23 cellular contexts compared by ENCODE assay signal in the genomic region with DNA sequence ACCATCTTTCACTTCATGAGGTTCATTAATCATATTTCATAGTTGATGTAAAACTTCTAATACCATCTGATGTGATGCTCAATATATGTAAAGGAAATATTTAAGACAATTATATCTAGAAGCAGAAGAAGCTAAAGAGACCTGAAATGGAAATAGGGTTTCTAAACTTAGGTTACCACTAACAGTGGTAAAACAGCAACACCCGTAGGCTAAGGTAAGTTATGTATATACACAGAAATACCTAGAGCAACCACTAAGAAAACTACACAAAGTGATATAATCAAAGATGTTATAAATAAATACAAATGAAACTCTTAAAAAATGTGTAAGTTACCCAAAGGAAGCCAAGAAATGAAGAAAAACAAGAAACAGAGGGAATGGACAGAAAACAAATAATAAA.
DNase-seq lines count a peak whose midpoint lies in the region; ATAC-seq and TF ChIP-seq lines count a peak whose summit lies in the region.
"Had no signal": no experiment of that assay in that cellular context is flagged by ENCODE, and none has a peak within 500 bp of the region (broad histone marks: within the 10 kb centered on the region; RNA-seq: fewer than 3 reads in every experiment).

No MANE protein-coding gene starts in this region.

- peaks cover 4% of the 10 kb centered on the region for H3K4me1 Mint-ChIP-seq in activated naive CD4-positive, alpha-beta T cell treated with anti-CD3 and anti-CD28 coated beads, Interleukin-2, amount 50 U/mL, for 24 hours
- no peaks in the 10 kb centered on the region for H3K4me1 Mint-ChIP-seq in activated naive CD4-positive, alpha-beta T cell treated with anti-CD3 and anti-CD28 coated beads, Interleukin-2, amount 10 ng/mL, durations not matched to agents 7 days and 5 days
- H3K4me1 Mint-ChIP-seq in endodermal cell = peaks cover 32% of the 10 kb centered on the region

- no peaks in the 10 kb centered on the region for H3K9me3 Mint-ChIP-seq in activated naive CD4-positive, alpha-beta T cell treated with anti-CD3 and anti-CD28 coated beads, Interleukin-2, amount 50 U/mL, for 24 hours
- H3K9me3 Mint-ChIP-seq in activated naive CD4-positive, alpha-beta T cell treated with anti-CD3 and anti-CD28 coated beads, Interleukin-2, amount 10 ng/mL, durations not matched to agents 7 days and 5 days = no peaks in the 10 kb centered on the region
- H3K9me3 Mint-ChIP-seq in endodermal cell = peaks cover 2% of the 10 kb centered on the region

- WGBS in endodermal cell (ENCODE audit: insufficient coverage in 1 of 2, insufficient read length in 1 of 2), 2 experiments = no CpG with 5 or more reads among the region's 1 CpG

- H3K36me3 ChIP-seq in RWPE2 (ENCODE audit: low read depth) (no peaks in the 10 kb centered on the region), endodermal cell (ENCODE audit: control insufficient read depth, insufficient read depth, low read length) (no peaks in the 10 kb centered on the region)
- H3K36me3 ChIP-seq: BE2C, SJSA1 had no signal

- peaks cover 42% of the 10 kb centered on the region for H3K4me1 ChIP-seq in RWPE2 (ENCODE audit: insufficient read depth, poor library complexity, severe bottlenecking)
- peaks cover 6% of the 10 kb centered on the region for H3K4me1 ChIP-seq in endodermal cell (ENCODE audit: control insufficient read depth, insufficient read depth, low read length)
- H3K4me1 ChIP-seq: BE2C had no signal

- TF ChIP-seq CTCF in RWPE2 (IDR thresholded peaks at IDR 0.05; ENCODE audit: poor library complexity, severe bottlenecking) (no peak), endodermal cell (conservative IDR thresholded peaks at IDR 0.05) (no peak)

- H3K9ac ChIP-seq in endodermal cell (ENCODE audit: extremely low read depth, low read length, poor library complexity, severe bottlenecking) = no peak overlapping the region
- H3K9ac ChIP-seq: KMS-11 had no signal

- CTCF ChIA-PET in activated naive CD4-positive, alpha-beta T cell treated with anti-CD3 and anti-CD28 coated beads, Interleukin-2, amount 10 ng/mL, durations not matched to agents 7 days and 5 days (lab: Charles Lee) = no interaction called here

- no peak overlapping the region for H3K4me3 ChIP-seq in RWPE2 (ENCODE audit: severe bottlenecking)
- peak overlapping the region; percentile 31 for H3K4me3 ChIP-seq in endodermal cell (ENCODE audit: low read length)
- H3K4me3 ChIP-seq: PC-9, SJSA1 had no signal

- no peak overlapping the region for H3K4me3 Mint-ChIP-seq in activated naive CD4-positive, alpha-beta T cell treated with anti-CD3 and anti-CD28 coated beads, Interleukin-2, amount 50 U/mL, for 24 hours
- H3K4me3 Mint-ChIP-seq in activated naive CD4-positive, alpha-beta T cell treated with anti-CD3 and anti-CD28 coated beads, Interleukin-2, amount 10 ng/mL, durations not matched to agents 7 days and 5 days = no peak overlapping the region
- H3K4me3 Mint-ChIP-seq in endodermal cell = no peak overlapping the region
- H3K4me3 Mint-ChIP-seq: CD4-positive, CD25-positive, alpha-beta regulatory T cell had no signal

- no peaks in the 10 kb centered on the region for H3K27me3 Mint-ChIP-seq in activated naive CD4-positive, alpha-beta T cell treated with anti-CD3 and anti-CD28 coated beads, Interleukin-2, amount 50 U/mL, for 24 hours
- H3K27me3 Mint-ChIP-seq in activated naive CD4-positive, alpha-beta T cell treated with anti-CD3 and anti-CD28 coated beads, Interleukin-2, amount 10 ng/mL, durations not matched to agents 7 days and 5 days = no peaks in the 10 kb centered on the region
- H3K27me3 Mint-ChIP-seq in endodermal cell (ENCODE audit: insufficient read depth) = no peaks in the 10 kb centered on the region
- H3K27me3 Mint-ChIP-seq: CD4-positive, CD25-positive, alpha-beta regulatory T cell had no signal

- no peaks in the 10 kb centered on the region for H3K36me3 Mint-ChIP-seq in activated naive CD4-positive, alpha-beta T cell treated with anti-CD3 and anti-CD28 coated beads, Interleukin-2, amount 50 U/mL, for 24 hours
- H3K36me3 Mint-ChIP-seq in activated naive CD4-positive, alpha-beta T cell treated with anti-CD3 and anti-CD28 coated beads, Interleukin-2, amount 10 ng/mL, durations not matched to agents 7 days and 5 days = no peaks in the 10 kb centered on the region
- no peaks in the 10 kb centered on the region for H3K36me3 Mint-ChIP-seq in endodermal cell (ENCODE audit: low read depth)

- peak overlapping the region; percentile 78 for H3K27ac ChIP-seq in RWPE2 (ENCODE audit: poor library complexity, severe bottlenecking)
- H3K27ac ChIP-seq in endodermal cell (ENCODE audit: low read depth, low read length) = no peak overlapping the region
- H3K27ac ChIP-seq: KMS-11, RWPE1, SJSA1 had no signal

- H3K27me3 ChIP-seq in RWPE2 (ENCODE audit: insufficient read depth, poor library complexity, severe bottlenecking) = no peaks in the 10 kb centered on the region
- no peaks in the 10 kb centered on the region for H3K27me3 ChIP-seq in endodermal cell (ENCODE audit: control insufficient read depth, insufficient read depth, low read length, poor library complexity, severe bottlenecking)
- H3K27me3 ChIP-seq: BE2C, SJSA1 had no signal

- ATAC-seq in RWPE2 (ENCODE audit: low read depth) = no peak

- DNase-seq in activated naive CD4-positive, alpha-beta T cell treated with anti-CD3 and anti-CD28 coated beads, Interleukin-2, amount 10 ng/mL, durations not matched to agents 7 days and 5 days = no peak
- no peak for DNase-seq in RWPE2 (ENCODE audit: low spot score)
- DNase-seq in endodermal cell = no peak
- DNase-seq in SHP77 (lab: John Stamatoyannopoulos, UW) = no peak
- no peak for DNase-seq in activated CD8-positive, alpha-beta memory T cell treated with anti-CD3 and anti-CD28 coated beads, Interleukin-2, amount 50 U/mL, for 48 hours
- no peak for DNase-seq in iPS-NIHi7 (ENCODE audit: extremely low spot score)
- DNase-seq in NCI-H774 (lab: John Stamatoyannopoulos, UW) = no peak
- DNase-seq: 8988T; BE2C; CD4-positive, CD25-positive, alpha-beta regulatory T cell; COR-L47; DMS 273 treated with DMSO at 0.1 percent for 48 hours; DND-41; GDM1; NCI-H1417 treated with DMSO at 0.1 percent for 48 hours; NCI-H1930; NCI-H345; PC-9; SW 1271 had no signal

- H3K27ac Mint-ChIP-seq in activated naive CD4-positive, alpha-beta T cell treated with anti-CD3 and anti-CD28 coated beads, Interleukin-2, amount 50 U/mL, for 24 hours = peak overlapping the region; percentile 6
- H3K27ac Mint-ChIP-seq in activated naive CD4-positive, alpha-beta T cell treated with anti-CD3 and anti-CD28 coated beads, Interleukin-2, amount 10 ng/mL, durations not matched to agents 7 days and 5 days = no peak overlapping the region
- no peak overlapping the region for H3K27ac Mint-ChIP-seq in endodermal cell
- H3K27ac Mint-ChIP-seq: CD4-positive, CD25-positive, alpha-beta regulatory T cell had no signal

- no peaks in the 10 kb centered on the region for H3K9me3 ChIP-seq in RWPE2 (ENCODE audit: severe bottlenecking)
- H3K9me3 ChIP-seq in endodermal cell (ENCODE audit: control insufficient read depth, low read length) = peaks cover 6% of the 10 kb centered on the region
- H3K9me3 ChIP-seq: BE2C, SJSA1 had no signal
